Comparison of ENCODE assay signal across 11 cellular contexts in the genomic region with DNA sequence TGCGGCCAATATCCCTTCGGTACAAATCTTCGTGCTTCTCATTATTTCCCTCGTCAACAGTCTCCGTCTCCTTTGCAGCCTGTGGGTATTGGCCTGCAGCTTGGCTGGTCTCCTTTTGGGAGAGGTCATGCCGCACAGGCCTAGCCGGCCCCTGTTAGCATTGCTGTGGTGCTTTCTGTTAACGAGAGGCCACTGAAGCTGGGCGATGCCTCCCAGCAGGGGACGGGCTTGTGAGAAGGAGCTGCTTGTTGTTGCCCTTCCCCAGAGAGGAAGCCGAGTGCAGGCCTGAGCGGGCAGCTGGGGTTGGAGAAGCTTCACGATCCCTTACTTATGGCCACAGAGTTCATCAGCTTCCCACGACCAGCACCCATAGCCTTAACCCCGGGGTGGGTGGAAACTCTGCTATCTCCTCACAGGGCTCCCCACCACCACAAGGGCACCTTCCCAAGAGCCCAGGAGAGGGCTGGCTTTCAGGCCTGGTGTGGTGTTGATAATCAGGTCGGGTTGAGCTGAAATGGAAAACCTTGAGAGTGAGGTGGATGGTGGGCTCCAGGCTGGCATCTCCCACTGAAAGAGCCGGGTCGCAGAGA.
A peak's percentile ranks its signal among the peaks of the same experiment; 100 is the strongest.
DNase-seq lines count a peak whose midpoint lies in the region; ATAC-seq and TF ChIP-seq lines count a peak whose summit lies in the region.
"Had no signal": no experiment of that assay in that cellular context is flagged by ENCODE, and none has a peak within 500 bp of the region (broad histone marks: within the 10 kb centered on the region; RNA-seq: fewer than 3 reads in every experiment).

No MANE protein-coding gene starts in this region.

- WGBS in H9 (ENCODE audit: extremely low coverage, insufficient read length, low lambda C conversion rate): no CpG with 5 or more reads among the region's 18 CpGs
- WGBS in mesendoderm (ENCODE audit: extremely low coverage, insufficient coverage, low lambda C conversion rate): no CpG with 5 or more reads among the region's 18 CpGs
- 74 to 91% (median 82%) methylated on average over 11 to 18 of the region's 18 CpGs for WGBS in spleen, 5 donors

- peaks cover 35 to 36% of the 10 kb centered on the region in 2 experiments for H3K4me1 Mint-ChIP-seq in H9

- H3K79me1 ChIP-seq in H9 (ENCODE audit: insufficient read depth, low read depth, low read length, poor library complexity, severe bottlenecking) (no peaks in the 10 kb centered on the region), mesendoderm (ENCODE audit: low read length) (no peaks in the 10 kb centered on the region)

- H2BK120ac ChIP-seq in H9 (ENCODE audit: low read depth, low read length, poor library complexity, severe bottlenecking) (no peak overlapping the region), mesendoderm (ENCODE audit: low read depth, low read length) (no peak overlapping the region)

- no peaks in the 10 kb centered on the region; the same call in none of the 2 replicates for H3K27me3 Mint-ChIP-seq in H9 (ENCODE audit: low read depth)

- peak overlapping the region in 1 of 3 experiments; percentile 45; a peak in 1 of 7 replicates for H3K27ac Mint-ChIP-seq in H9

- H2BK15ac ChIP-seq in H9 (ENCODE audit: low read depth, low read length): no peak overlapping the region
- no peak overlapping the region for H2BK15ac ChIP-seq in mesendoderm (replicated peaks; ENCODE audit: low read depth)

- H3K9me3 ChIP-seq in H9 (ENCODE audit: control insufficient read depth, low read depth, low read length) (no peaks in the 10 kb centered on the region), colonic mucosa (no peaks in the 10 kb centered on the region), spleen (no peaks in the 10 kb centered on the region)
- H3K9me3 ChIP-seq: BE2C had no signal

- H3K4me1 ChIP-seq in H9 (ENCODE audit: insufficient read depth, low read length) (peaks cover 2% of the 10 kb centered on the region; the same call in 1 of the 2 replicates), colonic mucosa (no peaks in the 10 kb centered on the region), mesendoderm (ENCODE audit: control insufficient read depth, low read depth, low read length) (peaks cover 24% of the 10 kb centered on the region), spleen (peaks cover 21 to 60% (median 38%) of the 10 kb centered on the region in 6 donors)
- H3K4me1 ChIP-seq: BE2C had no signal

- H3K36me3 ChIP-seq in colonic mucosa (no peaks in the 10 kb centered on the region), mesendoderm (ENCODE audit: control insufficient read depth, insufficient read depth, low read length) (no peaks in the 10 kb centered on the region), spleen (no peaks in the 10 kb centered on the region)
- H3K36me3 ChIP-seq: BE2C had no signal

- peaks cover 0 to 2% (median 0%) of the 10 kb centered on the region in 3 experiments; a peak in 1 of 7 replicates for H3K36me3 Mint-ChIP-seq in H9 (ENCODE audit: insufficient read depth in 1 of 3, low read depth in 3 of 3)

- DNase-seq in H9 (no peak), colonic mucosa (no peak), mesendoderm (peak; percentile 50), spleen (no peak), ecto neural progenitor cell (ENCODE audit: low spot score) (no peak), putamen (ENCODE audit: low spot score) (no peak)
- DNase-seq: activated CD8-positive, alpha-beta memory T cell treated with anti-CD3 and anti-CD28 coated beads, Interleukin-2, amount 50 U/mL, for 4 hours; BE2C; NCI-H1417 had no signal

- no peak overlapping the region for H2AFZ ChIP-seq in H9 (ENCODE audit: low read length)

- no peaks in the 10 kb centered on the region; a peak in 1 of 5 replicates for H3K9me3 Mint-ChIP-seq in H9

- no peaks in the 10 kb centered on the region for H3K23me2 ChIP-seq in H9 (ENCODE audit: insufficient read length, low read depth, low read length, poor library complexity, severe bottlenecking)

- H2BK20ac ChIP-seq in H9 (ENCODE audit: low read depth, low read length, poor library complexity, severe bottlenecking): no peak overlapping the region

- H3K56ac ChIP-seq in H9 (ENCODE audit: insufficient read length, low read depth, low read length) (no peak overlapping the region), mesendoderm (ENCODE audit: low read length) (peak overlapping the region; percentile 67)

- H3K23ac ChIP-seq in H9 (ENCODE audit: insufficient read length, low read depth, low read length) (no peak overlapping the region), mesendoderm (ENCODE audit: low read length) (peak overlapping the region; percentile 66)

- TF ChIP-seq POLR2A in spleen (IDR thresholded peaks at IDR 0.05): no peak

- no peak overlapping the region for H3K4me3 ChIP-seq in colonic mucosa
- no peak overlapping the region for H3K4me3 ChIP-seq in mesendoderm (ENCODE audit: low read length)
- no peak overlapping the region for H3K4me3 ChIP-seq in spleen

- no peak overlapping the region for H3T11ph ChIP-seq in H9 (ENCODE audit: low read length)

- H2BK5ac ChIP-seq in H9 (ENCODE audit: insufficient read length, low read length): no peak overlapping the region
- H2BK5ac ChIP-seq in mesendoderm (ENCODE audit: low read length): peak overlapping the region; percentile 79

- H3K27me3 ChIP-seq in H9 (ENCODE audit: insufficient read depth, low read length) (no peaks in the 10 kb centered on the region), colonic mucosa (no peaks in the 10 kb centered on the region), mesendoderm (ENCODE audit: insufficient read depth, low read length, poor library complexity) (no peaks in the 10 kb centered on the region), spleen (replicated peaks in 1 of 7) (no peaks in the 10 kb centered on the region)
- H3K27me3 ChIP-seq: BE2C had no signal

- no peak overlapping the region for H4K5ac ChIP-seq in H9 (ENCODE audit: insufficient read length, low read depth, low read length)
- no peak overlapping the region for H4K5ac ChIP-seq in mesendoderm (ENCODE audit: low read length)

- no peak overlapping the region for H4K91ac ChIP-seq in H9 (ENCODE audit: insufficient read length, low read depth, low read length)

- no peak for ATAC-seq in GM19324 (IDR thresholded peaks at IDR 0.05; ENCODE audit: low FRiP score, unreplicated experiment)
- ATAC-seq in HG03159 (IDR thresholded peaks at IDR 0.05; ENCODE audit: unreplicated experiment): no peak

- 0 out of 2 replicates have a peak overlapping the region, but pooled peaks have one; percentile 16 for H3K14ac ChIP-seq in H9 (ENCODE audit: insufficient read depth, low read length)

- H3K79me2 ChIP-seq in H9 (ENCODE audit: insufficient read depth, low read length): no peaks in the 10 kb centered on the region
- no peaks in the 10 kb centered on the region for H3K79me2 ChIP-seq in mesendoderm (ENCODE audit: control insufficient read depth, insufficient read depth, low read length)

- H3K4me3 Mint-ChIP-seq in H9: no peak overlapping the region

- no peak overlapping the region for H2BK12ac ChIP-seq in H9 (ENCODE audit: insufficient read length, low read depth, low read length)

- TF ChIP-seq CTCF in H9 (conservative IDR thresholded peaks at IDR 0.05): no peak
- TF ChIP-seq CTCF in colonic mucosa (IDR thresholded peaks at IDR 0.05): no peak
- TF ChIP-seq CTCF in spleen (IDR thresholded peaks at IDR 0.05 in 8 of 11, conservative IDR thresholded peaks at IDR 0.05 in 3 of 11): no peak

- H4K8ac ChIP-seq in H9 (replicated peaks; ENCODE audit: insufficient read length, low read depth, low read length): no peak overlapping the region
- H4K8ac ChIP-seq in mesendoderm (ENCODE audit: low read depth, low read length): no peak overlapping the region

- H2AK5ac ChIP-seq in H9 (ENCODE audit: insufficient read length, low read length) (no peak overlapping the region), mesendoderm (ENCODE audit: low read length) (peak overlapping the region; percentile 59)

- intact Hi-C loops in colonic mucosa (cut with DNase I): no loop called here
- intact Hi-C loops in spleen (cut with DNase I; ENCODE audit: low total_unique reads): no loop called here

- H3K18ac ChIP-seq in H9 (ENCODE audit: insufficient read length, low read depth, low read length) (peak overlapping the region; percentile 11), mesendoderm (ENCODE audit: low read length) (peak overlapping the region; percentile 7)

- H3K27ac ChIP-seq in H9 (ENCODE audit: insufficient read length, low read depth, low read length) (no peak overlapping the region), colonic mucosa (peak overlapping the region; percentile 53), mesendoderm (ENCODE audit: low read depth, low read length) (no peak overlapping the region), spleen (peak overlapping the region in 6 of 8 donors; percentile 14 to 57 (median 48))

- no peak overlapping the region for H3K4me2 ChIP-seq in H9 (ENCODE audit: insufficient read depth, insufficient read length, low read length)
- H3K4me2 ChIP-seq in mesendoderm (ENCODE audit: low read length): no peak overlapping the region

- H4K20me1 ChIP-seq in H9 (ENCODE audit: control insufficient read depth, insufficient read depth, insufficient read length): no peaks in the 10 kb centered on the region

- H3K4ac ChIP-seq in H9 (ENCODE audit: low read depth, low read length) (no peak overlapping the region), mesendoderm (ENCODE audit: low read depth, low read length) (no peak overlapping the region)

- H3K9ac ChIP-seq in H9 (ENCODE audit: extremely low read depth, insufficient read length, low read length) (no peak overlapping the region), colonic mucosa (ENCODE audit: low read depth in 2 of 2, low read length in 2 of 2) (no peak overlapping the region), mesendoderm (ENCODE audit: low read length) (peak overlapping the region; percentile 29)

Comparison
In these comparisons a context has a peak if more than half of its experiments do, and no peak if none do; other contexts are left out.
1. H3K27ac ChIP-seq: peak in colonic mucosa (single experiment) and spleen (6 of 8); none in H9 (single experiment) and mesendoderm (single experiment).